Comparison of ENCODE assay signal across 11 cellular contexts in genomic region chr1:209742409-209743144, GRCh38. TPM values are rescaled to one million over a fixed set of nuclear protein-coding genes. Genes with fewer than 3 reads are reported as not detected.
A peak's percentile ranks its signal among the peaks of the same experiment; 100 is the strongest.
DNase-seq lines count a peak whose midpoint lies in the region; ATAC-seq and TF ChIP-seq lines count a peak whose summit lies in the region.
"Had no signal": no experiment of that assay in that cellular context is flagged by ENCODE, and none has a peak within 500 bp of the region (broad histone marks: within the 10 kb centered on the region; RNA-seq: fewer than 3 reads in every experiment).

No MANE protein-coding gene starts in this region.

- no peaks in the 10 kb centered on the region for H4K20me1 ChIP-seq in fibroblast of lung (ENCODE audit: control insufficient read depth, extremely low read depth, insufficient read depth, low read length)

- peak overlapping the region; percentile 27 for H3K27ac Mint-ChIP-seq in osteocyte (ENCODE audit: unreplicated experiment)

- TF ChIP-seq CTCF in fibroblast of lung (conservative IDR thresholded peaks at IDR 0.05 in 1 of 2, IDR thresholded peaks at IDR 0.05 in 1 of 2; ENCODE audit: low read depth in 1 of 2, low read length in 2 of 2): no peak
- TF ChIP-seq CTCF in osteocyte (IDR thresholded peaks at IDR 0.05): no peak

- H3K79me2 ChIP-seq in fibroblast of lung (ENCODE audit: control insufficient read depth, insufficient read depth, low read length): no peaks in the 10 kb centered on the region

- H3K27me3 ChIP-seq in fibroblast of lung (ENCODE audit: control insufficient read depth, insufficient read depth, low read length): no peaks in the 10 kb centered on the region

- H3K27me3 Mint-ChIP-seq in osteocyte (ENCODE audit: unreplicated experiment): peaks cover 15% of the 10 kb centered on the region

- peak overlapping the region; percentile 66 for H3K27ac ChIP-seq in fibroblast of lung (ENCODE audit: insufficient read depth, low read length)

- no peaks in the 10 kb centered on the region for H3K9me3 ChIP-seq in fibroblast of lung (ENCODE audit: control insufficient read depth, insufficient read depth, low read depth, low read length)
- H3K9me3 ChIP-seq: Caco-2 had no signal

- no peaks in the 10 kb centered on the region for H3K9me3 Mint-ChIP-seq in osteocyte (ENCODE audit: unreplicated experiment)

- peak overlapping the region in 2 of 4 experiments; percentile 36 for H3K4me3 ChIP-seq in fibroblast of lung (replicated peaks in 1 of 4; ENCODE audit: control extremely low read depth in 1 of 4, insufficient read depth in 1 of 4, low read depth in 3 of 4, low read length in 4 of 4)

- H3K36me3 Mint-ChIP-seq in osteocyte (ENCODE audit: unreplicated experiment): no peaks in the 10 kb centered on the region

- ATAC-seq in HG02870 (IDR thresholded peaks at IDR 0.05; ENCODE audit: unreplicated experiment): no peak

- in situ Hi-C loops in ACHN (cut with HindIII; ENCODE audit: low pct_ligation_motif_present, low pct_unique_long_range_greater_than_20kb, low sequenced_read_pairs): no loop called here

- H3K4me2 ChIP-seq in fibroblast of lung (ENCODE audit: extremely low read depth, insufficient read depth, low read length): peak overlapping the region; percentile 66

- no peak overlapping the region for H3K9ac ChIP-seq in fibroblast of lung (ENCODE audit: insufficient read depth, low read length)

- H3K4me1 ChIP-seq in fibroblast of lung (ENCODE audit: control insufficient read depth, extremely low read depth, insufficient read depth, low read length): peaks cover 11% of the 10 kb centered on the region

- H3K4me3 Mint-ChIP-seq in osteocyte (ENCODE audit: unreplicated experiment): no peak overlapping the region

- peak overlapping the region; percentile 72 for H2AFZ ChIP-seq in fibroblast of lung (ENCODE audit: low read length)

- H3K36me3 ChIP-seq in fibroblast of lung (ENCODE audit: control insufficient read depth, insufficient read depth, low read length): no peaks in the 10 kb centered on the region

- DNase-seq in ACHN: peak; percentile 52
- peak; percentile 17 for DNase-seq in OCI-M1 (lab: John Stamatoyannopoulos, UW)
- DNase-seq in fibroblast of lung (ENCODE audit: low read depth in 2 of 2): peak; percentile 28 to 79
- DNase-seq in osteocyte (ENCODE audit: extremely low spot score, unreplicated experiment): no peak
- DNase-seq in KG1 (lab: John Stamatoyannopoulos, UW): no peak
- DNase-seq in NCI-H524 treated with DMSO at 0.1 percent for 48 hours (lab: John Stamatoyannopoulos, UW): no peak
- no peak for DNase-seq in amygdala (lab: John Stamatoyannopoulos, UW)
- DNase-seq: activated CD4-positive, alpha-beta T cell treated with anti-CD3 and anti-CD28 coated beads for 4 hours; Caco-2; effector memory CD4-positive, alpha-beta T cell had no signal

- peaks cover 12% of the 10 kb centered on the region for H3K4me1 Mint-ChIP-seq in osteocyte (ENCODE audit: unreplicated experiment)

RNA-seq across cellular contexts. Expression of gene TRAF3IP3, which starts 13.3 kb away (rescaled TPM):
- total RNA-seq in fibroblast of lung: not detected in 2 replicates
- polyA plus RNA-seq in fibroblast of lung: not detected in 2 replicates
- polyA plus RNA-seq in fibroblast of lung (2012): not detected in 2 replicates
- polyA minus RNA-seq in fibroblast of lung (ENCODE audit: low replicate concordance): not detected in 2 replicates
- total RNA-seq in osteocyte: not detected in 2 replicates
- total RNA-seq: Caco-2 had no signal

RNA-seq across cellular contexts. Expression of gene HSD11B1, which starts 37.9 kb away (rescaled TPM):
- 20.3 and 31.5 TPM in 2 replicates for total RNA-seq in fibroblast of lung
- 7.1 and 31.0 TPM in 2 replicates for polyA plus RNA-seq in fibroblast of lung
- 4.4 and 22.0 TPM in 2 replicates for polyA plus RNA-seq in fibroblast of lung (2012)
- 9.7 TPM in 1 of 2 replicates, not detected in the other for polyA minus RNA-seq in fibroblast of lung (ENCODE audit: low replicate concordance)
- total RNA-seq in osteocyte: not detected in 2 replicates
- total RNA-seq: Caco-2 had no signal

RNA-seq across cellular contexts. Expression of gene C1orf74, which starts 41.8 kb away (rescaled TPM):
- total RNA-seq in fibroblast of lung (3.1 and 4.3 TPM in 2 replicates), osteocyte (1.6 TPM in 2 replicates)
- polyA plus RNA-seq in fibroblast of lung: 1.8 and 2.2 TPM in 2 replicates
- 1.6 and 1.8 TPM in 2 replicates for polyA plus RNA-seq in fibroblast of lung (2012)
- polyA minus RNA-seq in fibroblast of lung (ENCODE audit: low replicate concordance): 2.1 and 4.5 TPM in 2 replicates

Comparison
In these comparisons a context has a peak if more than half of its experiments do, and no peak if none do; other contexts are left out.
1. DNase-seq: peak in ACHN (single experiment), OCI-M1 (single experiment) and fibroblast of lung (2 of 2); none in osteocyte (single experiment), KG1 (single experiment), NCI-H524 treated with DMSO at 0.1 percent for 48 hours (single experiment) and amygdala (0 of 56).
2. RNA of gene HSD11B1, which starts 37.9 kb away (total RNA-seq): 20.3 to 31.5 TPM in fibroblast of lung; not detected in osteocyte; every median in the first group is over 10 times any median in the second.